8 cellular contexts compared by ENCODE assay signal in genomic region chr10:121974535-121975294, GRCh38. TPM values are rescaled to one million over a fixed set of nuclear protein-coding genes. Genes with fewer than 3 reads are reported as not detected.
DNase-seq lines count a peak whose midpoint lies in the region; ATAC-seq and TF ChIP-seq lines count a peak whose summit lies in the region.

A gene with protein sequence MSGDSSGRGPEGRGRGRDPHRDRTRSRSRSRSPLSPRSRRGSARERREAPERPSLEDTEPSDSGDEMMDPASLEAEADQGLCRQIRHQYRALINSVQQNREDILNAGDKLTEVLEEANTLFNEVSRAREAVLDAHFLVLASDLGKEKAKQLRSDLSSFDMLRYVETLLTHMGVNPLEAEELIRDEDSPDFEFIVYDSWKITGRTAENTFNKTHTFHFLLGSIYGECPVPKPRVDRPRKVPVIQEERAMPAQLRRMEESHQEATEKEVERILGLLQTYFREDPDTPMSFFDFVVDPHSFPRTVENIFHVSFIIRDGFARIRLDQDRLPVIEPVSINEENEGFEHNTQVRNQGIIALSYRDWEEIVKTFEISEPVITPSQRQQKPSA (minus strand): TSS chr10:121975217. CDS start chr10:121975165, 52 bp downstream.

- DNase-seq in AG04449 (ENCODE audit: low read depth, low spot score) (no peak), NCI-H2196 treated with DMSO at 0.1 percent for 48 hours (lab: John Stamatoyannopoulos, UW; ENCODE audit: unreplicated experiment) (peak; percentile 27), colonic mucosa (peak; percentile 77), left colon (peak; percentile 71 to 83)
- peak; percentile 64 to 67 for DNase-seq in activated CD4-positive, alpha-beta T cell treated with anti-CD3 and anti-CD28 coated beads for 4 hours
- DNase-seq in stimulated activated CD4-positive, alpha-beta T cell treated with anti-CD3 and anti-CD28 coated beads, Interleukin-1b, Interleukin-23, amount 100 ng/mL, for 4 hours (ENCODE audit: low read depth in 2 of 2) = peak; percentile 63 to 74

- H3K9me3 ChIP-seq in colonic mucosa = no peaks in the 10 kb centered on the region

- peak within 1 kb of the TSS; percentile 96 for H3K27ac ChIP-seq in colonic mucosa

- TF ChIP-seq CTCF in AG04449 (IDR thresholded peaks at IDR 0.05; ENCODE audit: insufficient read depth, low read length, missing control alignments) (peak; percentile 66), colonic mucosa (IDR thresholded peaks at IDR 0.05) (peak; percentile 69)

- CTCF ChIA-PET in AG04449 (lab: Yijun Ruan, JAX) = interaction anchor here (0.6 to 2.4 kb wide), 15 partner anchors 9 to 138 kb away, joined by 3 to 12 read pairs (median 3); no protein-coding TSS in a partner anchor

- ATAC-seq in GM18511 (IDR thresholded peaks at IDR 0.05; ENCODE audit: unreplicated experiment) (peak; percentile 83), HG03025 (IDR thresholded peaks at IDR 0.05; ENCODE audit: low FRiP score, unreplicated experiment) (peak; percentile 84), left colon (peak; percentile 93)

- no peaks in the 10 kb centered on the region for H3K4me1 ChIP-seq in colonic mucosa

- POLR2A ChIA-PET in AG04449 (lab: Yijun Ruan, JAX) = interaction anchor here (0.7 to 1.4 kb wide), 3 partner anchors 17 to 138 kb away, joined by 3 to 6 read pairs (median 3); no protein-coding TSS in a partner anchor

- intact Hi-C loops in colonic mucosa (cut with DNase I) = loop anchor here (5.0 to 10.0 kb wide), 2 partner anchors 50 to 78 kb away; partner anchors contain the start of gene ATE1
- intact Hi-C loops in left colon (cut with DNase I, micrococcal nuclease) = no loop called here

- H3K9ac ChIP-seq in colonic mucosa (ENCODE audit: low read depth in 2 of 2, low read length in 2 of 2) = peak within 1 kb of the TSS; percentile 89 to 94

- H3K4me3 ChIP-seq in AG04449 (ENCODE audit: low read depth, low read length) (peak within 1 kb of the TSS; percentile 73), colonic mucosa (peak within 1 kb of the TSS; percentile 72)

- H3K36me3 ChIP-seq in colonic mucosa = no peaks in the 10 kb centered on the region

- H3K27me3 ChIP-seq in colonic mucosa = no peaks in the 10 kb centered on the region

RNA-seq across cellular contexts. Expression of the gene that starts here (rescaled TPM):
- total RNA-seq in colonic mucosa (10 to 100 TPM; 55.0 to 63.9 TPM), left colon (10 to 100 TPM; 51.6 to 61.7 TPM)
